Comparison of ENCODE assay signal across 1 cellular context in the genomic region with DNA sequence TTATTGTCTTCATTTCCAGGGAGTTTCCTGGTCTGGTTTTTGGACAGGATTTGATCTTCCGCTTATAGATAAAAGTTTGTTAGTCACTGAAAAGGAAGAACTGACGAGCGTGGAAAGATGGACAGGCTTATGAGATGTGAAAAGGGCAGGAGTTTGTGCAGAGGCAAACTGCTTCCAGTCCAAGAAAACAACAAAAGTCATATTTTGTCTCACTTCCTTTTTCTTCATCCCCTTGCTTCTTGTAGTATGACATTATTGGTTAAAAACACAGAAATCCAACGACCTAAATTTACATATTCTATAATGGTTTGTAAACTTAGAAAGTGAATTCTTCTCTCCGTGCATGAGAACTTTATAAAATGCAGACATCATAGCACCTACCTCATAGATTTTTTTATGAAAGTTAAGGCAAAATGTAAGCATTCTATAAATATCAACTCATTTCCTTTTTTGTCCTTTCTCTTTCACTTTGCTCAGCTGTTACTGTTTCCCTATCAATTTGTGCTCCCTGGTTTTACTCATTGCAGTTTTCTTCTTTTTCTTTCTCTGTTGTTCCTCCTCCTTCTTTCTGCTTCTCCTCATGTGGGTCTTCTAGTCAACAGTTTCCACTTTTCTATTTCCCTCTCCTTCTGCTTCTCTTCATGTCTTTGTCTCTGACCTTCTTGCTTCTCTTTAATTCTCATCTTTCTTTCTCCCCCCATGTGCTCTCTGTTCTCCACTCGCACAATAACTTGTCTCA.
TF ChIP-seq lines count a peak whose summit lies in the region.

No MANE protein-coding gene starts in this region.

TF ChIP-seq in K562, 482 proteins besides CTCF, POLR2A, EP300 and RAD21 (continued from another document and continues in another):
- TF ChIP-seq, protein P1, sequence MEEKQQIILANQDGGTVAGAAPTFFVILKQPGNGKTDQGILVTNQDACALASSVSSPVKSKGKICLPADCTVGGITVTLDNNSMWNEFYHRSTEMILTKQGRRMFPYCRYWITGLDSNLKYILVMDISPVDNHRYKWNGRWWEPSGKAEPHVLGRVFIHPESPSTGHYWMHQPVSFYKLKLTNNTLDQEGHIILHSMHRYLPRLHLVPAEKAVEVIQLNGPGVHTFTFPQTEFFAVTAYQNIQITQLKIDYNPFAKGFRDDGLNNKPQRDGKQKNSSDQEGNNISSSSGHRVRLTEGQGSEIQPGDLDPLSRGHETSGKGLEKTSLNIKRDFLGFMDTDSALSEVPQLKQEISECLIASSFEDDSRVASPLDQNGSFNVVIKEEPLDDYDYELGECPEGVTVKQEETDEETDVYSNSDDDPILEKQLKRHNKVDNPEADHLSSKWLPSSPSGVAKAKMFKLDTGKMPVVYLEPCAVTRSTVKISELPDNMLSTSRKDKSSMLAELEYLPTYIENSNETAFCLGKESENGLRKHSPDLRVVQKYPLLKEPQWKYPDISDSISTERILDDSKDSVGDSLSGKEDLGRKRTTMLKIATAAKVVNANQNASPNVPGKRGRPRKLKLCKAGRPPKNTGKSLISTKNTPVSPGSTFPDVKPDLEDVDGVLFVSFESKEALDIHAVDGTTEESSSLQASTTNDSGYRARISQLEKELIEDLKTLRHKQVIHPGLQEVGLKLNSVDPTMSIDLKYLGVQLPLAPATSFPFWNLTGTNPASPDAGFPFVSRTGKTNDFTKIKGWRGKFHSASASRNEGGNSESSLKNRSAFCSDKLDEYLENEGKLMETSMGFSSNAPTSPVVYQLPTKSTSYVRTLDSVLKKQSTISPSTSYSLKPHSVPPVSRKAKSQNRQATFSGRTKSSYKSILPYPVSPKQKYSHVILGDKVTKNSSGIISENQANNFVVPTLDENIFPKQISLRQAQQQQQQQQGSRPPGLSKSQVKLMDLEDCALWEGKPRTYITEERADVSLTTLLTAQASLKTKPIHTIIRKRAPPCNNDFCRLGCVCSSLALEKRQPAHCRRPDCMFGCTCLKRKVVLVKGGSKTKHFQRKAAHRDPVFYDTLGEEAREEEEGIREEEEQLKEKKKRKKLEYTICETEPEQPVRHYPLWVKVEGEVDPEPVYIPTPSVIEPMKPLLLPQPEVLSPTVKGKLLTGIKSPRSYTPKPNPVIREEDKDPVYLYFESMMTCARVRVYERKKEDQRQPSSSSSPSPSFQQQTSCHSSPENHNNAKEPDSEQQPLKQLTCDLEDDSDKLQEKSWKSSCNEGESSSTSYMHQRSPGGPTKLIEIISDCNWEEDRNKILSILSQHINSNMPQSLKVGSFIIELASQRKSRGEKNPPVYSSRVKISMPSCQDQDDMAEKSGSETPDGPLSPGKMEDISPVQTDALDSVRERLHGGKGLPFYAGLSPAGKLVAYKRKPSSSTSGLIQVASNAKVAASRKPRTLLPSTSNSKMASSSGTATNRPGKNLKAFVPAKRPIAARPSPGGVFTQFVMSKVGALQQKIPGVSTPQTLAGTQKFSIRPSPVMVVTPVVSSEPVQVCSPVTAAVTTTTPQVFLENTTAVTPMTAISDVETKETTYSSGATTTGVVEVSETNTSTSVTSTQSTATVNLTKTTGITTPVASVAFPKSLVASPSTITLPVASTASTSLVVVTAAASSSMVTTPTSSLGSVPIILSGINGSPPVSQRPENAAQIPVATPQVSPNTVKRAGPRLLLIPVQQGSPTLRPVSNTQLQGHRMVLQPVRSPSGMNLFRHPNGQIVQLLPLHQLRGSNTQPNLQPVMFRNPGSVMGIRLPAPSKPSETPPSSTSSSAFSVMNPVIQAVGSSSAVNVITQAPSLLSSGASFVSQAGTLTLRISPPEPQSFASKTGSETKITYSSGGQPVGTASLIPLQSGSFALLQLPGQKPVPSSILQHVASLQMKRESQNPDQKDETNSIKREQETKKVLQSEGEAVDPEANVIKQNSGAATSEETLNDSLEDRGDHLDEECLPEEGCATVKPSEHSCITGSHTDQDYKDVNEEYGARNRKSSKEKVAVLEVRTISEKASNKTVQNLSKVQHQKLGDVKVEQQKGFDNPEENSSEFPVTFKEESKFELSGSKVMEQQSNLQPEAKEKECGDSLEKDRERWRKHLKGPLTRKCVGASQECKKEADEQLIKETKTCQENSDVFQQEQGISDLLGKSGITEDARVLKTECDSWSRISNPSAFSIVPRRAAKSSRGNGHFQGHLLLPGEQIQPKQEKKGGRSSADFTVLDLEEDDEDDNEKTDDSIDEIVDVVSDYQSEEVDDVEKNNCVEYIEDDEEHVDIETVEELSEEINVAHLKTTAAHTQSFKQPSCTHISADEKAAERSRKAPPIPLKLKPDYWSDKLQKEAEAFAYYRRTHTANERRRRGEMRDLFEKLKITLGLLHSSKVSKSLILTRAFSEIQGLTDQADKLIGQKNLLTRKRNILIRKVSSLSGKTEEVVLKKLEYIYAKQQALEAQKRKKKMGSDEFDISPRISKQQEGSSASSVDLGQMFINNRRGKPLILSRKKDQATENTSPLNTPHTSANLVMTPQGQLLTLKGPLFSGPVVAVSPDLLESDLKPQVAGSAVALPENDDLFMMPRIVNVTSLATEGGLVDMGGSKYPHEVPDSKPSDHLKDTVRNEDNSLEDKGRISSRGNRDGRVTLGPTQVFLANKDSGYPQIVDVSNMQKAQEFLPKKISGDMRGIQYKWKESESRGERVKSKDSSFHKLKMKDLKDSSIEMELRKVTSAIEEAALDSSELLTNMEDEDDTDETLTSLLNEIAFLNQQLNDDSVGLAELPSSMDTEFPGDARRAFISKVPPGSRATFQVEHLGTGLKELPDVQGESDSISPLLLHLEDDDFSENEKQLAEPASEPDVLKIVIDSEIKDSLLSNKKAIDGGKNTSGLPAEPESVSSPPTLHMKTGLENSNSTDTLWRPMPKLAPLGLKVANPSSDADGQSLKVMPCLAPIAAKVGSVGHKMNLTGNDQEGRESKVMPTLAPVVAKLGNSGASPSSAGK (IDR thresholded peaks at IDR 0.05): no peak
- TF ChIP-seq NCOA1 (IDR thresholded peaks at IDR 0.05; ENCODE audit: low read depth) (no peak), MBD2 (IDR thresholded peaks at IDR 0.05; ENCODE audit: borderline replicate concordance, low read depth) (no peak), FOXK2 (conservative IDR thresholded peaks at IDR 0.05 in 1 of 2, IDR thresholded peaks at IDR 0.05 in 1 of 2; ENCODE audit: low read depth in 2 of 2) (peak in 1 of 2 experiments; percentile 30; a peak in 1 of 4 replicates), TOE1 (IDR thresholded peaks at IDR 0.05; ENCODE audit: borderline replicate concordance) (no peak), TOE1 (CRISPR knock-in tag; IDR thresholded peaks at IDR 0.05; ENCODE audit: borderline replicate concordance, low read depth) (no peak), ZNF165 (CRISPR knock-in tag; IDR thresholded peaks at IDR 0.05; ENCODE audit: borderline replicate concordance) (no peak), CC2D1A (IDR thresholded peaks at IDR 0.05) (peak; percentile 67; the same call in 1 of the 2 replicates), DPF2 (IDR thresholded peaks at IDR 0.05) (0 out of 2 replicates have a peak, but pooled peaks have one; percentile 8), THRAP3 (IDR thresholded peaks at IDR 0.05; ENCODE audit: borderline replicate concordance) (peak; percentile 53; the same call in 1 of the 2 replicates), RBM17 (IDR thresholded peaks at IDR 0.05; ENCODE audit: borderline replicate concordance, low read depth, low read length) (no peak), ARID2 (IDR thresholded peaks at IDR 0.05) (0 out of 2 replicates have a peak, but pooled peaks have one; percentile 23), CBFA2T3 (IDR thresholded peaks at IDR 0.05) (no peak), ZNF12 (CRISPR knock-in tag; IDR thresholded peaks at IDR 0.05) (no peak), CBFA2T2 (conservative IDR thresholded peaks at IDR 0.05) (no peak), BCOR (IDR thresholded peaks at IDR 0.05) (0 out of 2 replicates have a peak, but pooled peaks have one; percentile 31), SPI1 (IDR thresholded peaks at IDR 0.05; ENCODE audit: borderline replicate concordance, low read depth, low read length) (peak; percentile 52; the same call in 1 of the 2 replicates), BMI1 (IDR thresholded peaks at IDR 0.05; ENCODE audit: low read length) (no peak)
- TF ChIP-seq, protein P2, sequence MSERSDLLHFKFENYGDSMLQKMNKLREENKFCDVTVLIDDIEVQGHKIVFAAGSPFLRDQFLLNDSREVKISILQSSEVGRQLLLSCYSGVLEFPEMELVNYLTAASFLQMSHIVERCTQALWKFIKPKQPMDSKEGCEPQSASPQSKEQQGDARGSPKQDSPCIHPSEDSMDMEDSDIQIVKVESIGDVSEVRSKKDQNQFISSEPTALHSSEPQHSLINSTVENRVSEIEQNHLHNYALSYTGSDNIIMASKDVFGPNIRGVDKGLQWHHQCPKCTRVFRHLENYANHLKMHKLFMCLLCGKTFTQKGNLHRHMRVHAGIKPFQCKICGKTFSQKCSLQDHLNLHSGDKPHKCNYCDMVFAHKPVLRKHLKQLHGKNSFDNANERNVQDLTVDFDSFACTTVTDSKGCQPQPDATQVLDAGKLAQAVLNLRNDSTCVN (CRISPR knock-in tag; IDR thresholded peaks at IDR 0.05): 0 out of 2 replicates have a peak, but pooled peaks have one; percentile 51
- TF ChIP-seq, protein P3, sequence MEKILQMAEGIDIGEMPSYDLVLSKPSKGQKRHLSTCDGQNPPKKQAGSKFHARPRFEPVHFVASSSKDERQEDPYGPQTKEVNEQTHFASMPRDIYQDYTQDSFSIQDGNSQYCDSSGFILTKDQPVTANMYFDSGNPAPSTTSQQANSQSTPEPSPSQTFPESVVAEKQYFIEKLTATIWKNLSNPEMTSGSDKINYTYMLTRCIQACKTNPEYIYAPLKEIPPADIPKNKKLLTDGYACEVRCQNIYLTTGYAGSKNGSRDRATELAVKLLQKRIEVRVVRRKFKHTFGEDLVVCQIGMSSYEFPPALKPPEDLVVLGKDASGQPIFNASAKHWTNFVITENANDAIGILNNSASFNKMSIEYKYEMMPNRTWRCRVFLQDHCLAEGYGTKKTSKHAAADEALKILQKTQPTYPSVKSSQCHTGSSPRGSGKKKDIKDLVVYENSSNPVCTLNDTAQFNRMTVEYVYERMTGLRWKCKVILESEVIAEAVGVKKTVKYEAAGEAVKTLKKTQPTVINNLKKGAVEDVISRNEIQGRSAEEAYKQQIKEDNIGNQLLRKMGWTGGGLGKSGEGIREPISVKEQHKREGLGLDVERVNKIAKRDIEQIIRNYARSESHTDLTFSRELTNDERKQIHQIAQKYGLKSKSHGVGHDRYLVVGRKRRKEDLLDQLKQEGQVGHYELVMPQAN (IDR thresholded peaks at IDR 0.05; ENCODE audit: borderline replicate concordance): peak; percentile 38; the same call in 1 of the 2 replicates
- TF ChIP-seq, protein P4, sequence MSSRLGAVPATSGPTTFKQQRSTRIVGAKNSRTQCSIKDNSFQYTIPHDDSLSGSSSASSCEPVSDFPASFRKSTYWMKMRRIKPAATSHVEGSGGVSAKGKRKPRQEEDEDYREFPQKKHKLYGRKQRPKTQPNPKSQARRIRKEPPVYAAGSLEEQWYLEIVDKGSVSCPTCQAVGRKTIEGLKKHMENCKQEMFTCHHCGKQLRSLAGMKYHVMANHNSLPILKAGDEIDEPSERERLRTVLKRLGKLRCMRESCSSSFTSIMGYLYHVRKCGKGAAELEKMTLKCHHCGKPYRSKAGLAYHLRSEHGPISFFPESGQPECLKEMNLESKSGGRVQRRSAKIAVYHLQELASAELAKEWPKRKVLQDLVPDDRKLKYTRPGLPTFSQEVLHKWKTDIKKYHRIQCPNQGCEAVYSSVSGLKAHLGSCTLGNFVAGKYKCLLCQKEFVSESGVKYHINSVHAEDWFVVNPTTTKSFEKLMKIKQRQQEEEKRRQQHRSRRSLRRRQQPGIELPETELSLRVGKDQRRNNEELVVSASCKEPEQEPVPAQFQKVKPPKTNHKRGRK (tag; IDR thresholded peaks at IDR 0.05): peak; percentile 60
- TF ChIP-seq, protein P5, sequence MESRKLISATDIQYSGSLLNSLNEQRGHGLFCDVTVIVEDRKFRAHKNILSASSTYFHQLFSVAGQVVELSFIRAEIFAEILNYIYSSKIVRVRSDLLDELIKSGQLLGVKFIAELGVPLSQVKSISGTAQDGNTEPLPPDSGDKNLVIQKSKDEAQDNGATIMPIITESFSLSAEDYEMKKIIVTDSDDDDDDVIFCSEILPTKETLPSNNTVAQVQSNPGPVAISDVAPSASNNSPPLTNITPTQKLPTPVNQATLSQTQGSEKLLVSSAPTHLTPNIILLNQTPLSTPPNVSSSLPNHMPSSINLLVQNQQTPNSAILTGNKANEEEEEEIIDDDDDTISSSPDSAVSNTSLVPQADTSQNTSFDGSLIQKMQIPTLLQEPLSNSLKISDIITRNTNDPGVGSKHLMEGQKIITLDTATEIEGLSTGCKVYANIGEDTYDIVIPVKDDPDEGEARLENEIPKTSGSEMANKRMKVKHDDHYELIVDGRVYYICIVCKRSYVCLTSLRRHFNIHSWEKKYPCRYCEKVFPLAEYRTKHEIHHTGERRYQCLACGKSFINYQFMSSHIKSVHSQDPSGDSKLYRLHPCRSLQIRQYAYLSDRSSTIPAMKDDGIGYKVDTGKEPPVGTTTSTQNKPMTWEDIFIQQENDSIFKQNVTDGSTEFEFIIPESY (CRISPR knock-in tag; IDR thresholded peaks at IDR 0.05): no peak
- TF ChIP-seq, protein P6, sequence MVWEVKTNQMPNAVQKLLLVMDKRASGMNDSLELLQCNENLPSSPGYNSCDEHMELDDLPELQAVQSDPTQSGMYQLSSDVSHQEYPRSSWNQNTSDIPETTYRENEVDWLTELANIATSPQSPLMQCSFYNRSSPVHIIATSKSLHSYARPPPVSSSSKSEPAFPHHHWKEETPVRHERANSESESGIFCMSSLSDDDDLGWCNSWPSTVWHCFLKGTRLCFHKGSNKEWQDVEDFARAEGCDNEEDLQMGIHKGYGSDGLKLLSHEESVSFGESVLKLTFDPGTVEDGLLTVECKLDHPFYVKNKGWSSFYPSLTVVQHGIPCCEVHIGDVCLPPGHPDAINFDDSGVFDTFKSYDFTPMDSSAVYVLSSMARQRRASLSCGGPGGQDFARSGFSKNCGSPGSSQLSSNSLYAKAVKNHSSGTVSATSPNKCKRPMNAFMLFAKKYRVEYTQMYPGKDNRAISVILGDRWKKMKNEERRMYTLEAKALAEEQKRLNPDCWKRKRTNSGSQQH (CRISPR knock-in tag; IDR thresholded peaks at IDR 0.05): 0 out of 2 replicates have a peak, but pooled peaks have one; percentile 17
- TF ChIP-seq, protein P7, sequence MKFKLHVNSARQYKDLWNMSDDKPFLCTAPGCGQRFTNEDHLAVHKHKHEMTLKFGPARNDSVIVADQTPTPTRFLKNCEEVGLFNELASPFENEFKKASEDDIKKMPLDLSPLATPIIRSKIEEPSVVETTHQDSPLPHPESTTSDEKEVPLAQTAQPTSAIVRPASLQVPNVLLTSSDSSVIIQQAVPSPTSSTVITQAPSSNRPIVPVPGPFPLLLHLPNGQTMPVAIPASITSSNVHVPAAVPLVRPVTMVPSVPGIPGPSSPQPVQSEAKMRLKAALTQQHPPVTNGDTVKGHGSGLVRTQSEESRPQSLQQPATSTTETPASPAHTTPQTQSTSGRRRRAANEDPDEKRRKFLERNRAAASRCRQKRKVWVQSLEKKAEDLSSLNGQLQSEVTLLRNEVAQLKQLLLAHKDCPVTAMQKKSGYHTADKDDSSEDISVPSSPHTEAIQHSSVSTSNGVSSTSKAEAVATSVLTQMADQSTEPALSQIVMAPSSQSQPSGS (CRISPR knock-in tag; IDR thresholded peaks at IDR 0.05): no peak
